13 cellular contexts compared by ENCODE assay signal in genomic region chr11:115194798-115195101, GRCh38.
DNase-seq lines count a peak whose midpoint lies in the region; ATAC-seq and TF ChIP-seq lines count a peak whose summit lies in the region.
"Had no signal": no experiment of that assay in that cellular context is flagged by ENCODE, and none has a peak within 500 bp of the region (broad histone marks: within the 10 kb centered on the region; RNA-seq: fewer than 3 reads in every experiment).

No MANE protein-coding gene starts in this region.

- no peak overlapping the region for H2AFZ ChIP-seq in PC-3 (ENCODE audit: low read length)

- H3K9me2 ChIP-seq in PC-3 (replicated peaks; ENCODE audit: low read length) = no peaks in the 10 kb centered on the region

- peaks cover 13% of the 10 kb centered on the region for H3K9me3 ChIP-seq in PC-3 (ENCODE audit: low read length)

- POLR2A ChIA-PET in PC-3 (lab: Charles Lee; ENCODE audit: unreplicated experiment) = no interaction called here

- H3K4me2 ChIP-seq in PC-3 (ENCODE audit: low read length) = no peak overlapping the region

- H3K4me1 Mint-ChIP-seq in activated T-helper 17 cell treated with anti-CD3 and anti-CD28 coated beads, Interleukin-2, amount 50 U/mL, for 72 hours = peaks cover 11% of the 10 kb centered on the region
- peaks cover 26% of the 10 kb centered on the region for H3K4me1 Mint-ChIP-seq in osteocyte (ENCODE audit: unreplicated experiment)

- peak; percentile 79 for DNase-seq in AG20443 (ENCODE audit: low spot score)
- no peak for DNase-seq in PC-3
- DNase-seq in mucosa of gallbladder (ENCODE audit: low spot score) = no peak
- DNase-seq in osteocyte (ENCODE audit: extremely low spot score, unreplicated experiment) = no peak
- no peak for DNase-seq in central memory CD4-positive, alpha-beta T cell
- DNase-seq: brain microvascular endothelial cell; DMS 273 treated with DMSO at 0.1 percent for 48 hours; NCI-H1436 treated with DMSO at 0.1 percent for 48 hours; stimulated activated naive CD8-positive, alpha-beta T cell treated with anti-CD3 and anti-CD28 coated beads, Interleukin-15, Interleukin-2, amounts not matched to agents 100 U/mL and 50 U/mL, for 24 hours had no signal

- H3K27me3 ChIP-seq in PC-3 (ENCODE audit: low read length) = no peaks in the 10 kb centered on the region
- H3K27me3 ChIP-seq: brain microvascular endothelial cell had no signal

- H4K20me1 ChIP-seq in PC-3 (ENCODE audit: low read length) = no peaks in the 10 kb centered on the region

- H3K9me3 Mint-ChIP-seq in activated T-helper 17 cell treated with anti-CD3 and anti-CD28 coated beads, Interleukin-2, amount 50 U/mL, for 72 hours = no peaks in the 10 kb centered on the region
- no peaks in the 10 kb centered on the region for H3K9me3 Mint-ChIP-seq in osteocyte (ENCODE audit: unreplicated experiment)

- intact Hi-C loops in PC-3 (cut with micrococcal nuclease) = no loop called here

- CTCF ChIA-PET in PC-3 (lab: Charles Lee) = no interaction called here

- BruUV-seq in PC-3 (replicated peaks; lab: Mats Ljungman, UMichigan) = no TSS peak

- no peaks in the 10 kb centered on the region for H3K79me2 ChIP-seq in PC-3 (ENCODE audit: low read length)

- H3F3A ChIP-seq in PC-3 (ENCODE audit: low read length, unreplicated experiment) = no peaks in the 10 kb centered on the region

- TF ChIP-seq CTCF in PC-3 (conservative IDR thresholded peaks at IDR 0.05; ENCODE audit: low read depth, low read length) = no peak
- no peak for TF ChIP-seq CTCF in osteocyte (IDR thresholded peaks at IDR 0.05)

- H3K27ac ChIP-seq in PC-3 (ENCODE audit: low read length) = no peak overlapping the region
- H3K27ac ChIP-seq: brain microvascular endothelial cell, HL-60 had no signal

- H3K27me3 Mint-ChIP-seq in activated T-helper 17 cell treated with anti-CD3 and anti-CD28 coated beads, Interleukin-2, amount 50 U/mL, for 72 hours = peaks cover 6% of the 10 kb centered on the region
- H3K27me3 Mint-ChIP-seq in osteocyte (ENCODE audit: unreplicated experiment) = no peaks in the 10 kb centered on the region

- ATAC-seq in GM18858 (IDR thresholded peaks at IDR 0.05; ENCODE audit: unreplicated experiment) = peak; percentile 15
- peak; percentile 65 for ATAC-seq in HG03025 (IDR thresholded peaks at IDR 0.05; ENCODE audit: low FRiP score, unreplicated experiment)
- peak; percentile 85 for ATAC-seq in activated T-helper 17 cell treated with anti-CD3 and anti-CD28 coated beads, Interleukin-2, amount 50 U/mL, for 72 hours (replicated peaks)
- no peak for ATAC-seq in PC-3

- H3K4me1 ChIP-seq in PC-3 (ENCODE audit: insufficient read depth, low read length) = no peaks in the 10 kb centered on the region

- H3K4me3 Mint-ChIP-seq in activated T-helper 17 cell treated with anti-CD3 and anti-CD28 coated beads, Interleukin-2, amount 50 U/mL, for 72 hours = peak overlapping the region; percentile 52
- no peak overlapping the region for H3K4me3 Mint-ChIP-seq in osteocyte (ENCODE audit: unreplicated experiment)

- no peak overlapping the region for H3K4me3 ChIP-seq in PC-3 (ENCODE audit: low read length)

- peak overlapping the region; percentile 83 for H3K27ac Mint-ChIP-seq in activated T-helper 17 cell treated with anti-CD3 and anti-CD28 coated beads, Interleukin-2, amount 50 U/mL, for 72 hours
- H3K27ac Mint-ChIP-seq in osteocyte (ENCODE audit: unreplicated experiment) = no peak overlapping the region

- H3K9ac ChIP-seq in PC-3 (ENCODE audit: low read length) = no peak overlapping the region

- H3K36me3 Mint-ChIP-seq in activated T-helper 17 cell treated with anti-CD3 and anti-CD28 coated beads, Interleukin-2, amount 50 U/mL, for 72 hours (ENCODE audit: low read depth) = no peaks in the 10 kb centered on the region
- no peaks in the 10 kb centered on the region for H3K36me3 Mint-ChIP-seq in osteocyte (ENCODE audit: unreplicated experiment)

- H3K36me3 ChIP-seq in PC-3 (ENCODE audit: low read depth, low read length) = no peaks in the 10 kb centered on the region
- H3K36me3 ChIP-seq: brain microvascular endothelial cell had no signal
